17 cellular contexts compared by ENCODE assay signal in the genomic region with DNA sequence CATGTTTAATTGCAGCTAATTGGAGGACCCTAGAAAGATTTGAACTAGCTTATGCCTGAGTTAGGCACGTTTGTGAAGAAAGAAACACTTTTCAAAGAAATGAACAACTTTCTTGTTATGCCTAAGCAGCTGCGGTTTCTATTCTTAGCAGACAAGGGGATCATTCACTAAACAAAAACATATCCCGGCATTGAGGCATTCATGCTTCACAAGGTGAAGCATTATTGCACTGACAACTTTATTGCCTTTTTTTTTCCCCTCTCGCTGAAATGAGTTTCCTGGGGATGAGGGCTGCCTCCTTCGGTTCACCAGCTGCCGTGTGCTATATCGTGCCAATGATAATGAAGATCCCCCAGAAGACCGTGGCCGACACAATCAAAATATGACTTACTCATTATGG.
DNase-seq lines count a peak whose midpoint lies in the region; ATAC-seq and TF ChIP-seq lines count a peak whose summit lies in the region.
"Had no signal": no experiment of that assay in that cellular context is flagged by ENCODE, and none has a peak within 500 bp of the region (broad histone marks: within the 10 kb centered on the region; RNA-seq: fewer than 3 reads in every experiment).

No MANE protein-coding gene starts in this region.

- DNase-seq in SK-MEL-5 (ENCODE audit: low read depth, low spot score) (peak; percentile 74), iris pigment epithelial cell (ENCODE audit: low read depth) (peak; percentile 1), neural crest cell (ENCODE audit: low read depth, low spot score) (no peak), smooth muscle cell (lab: John Stamatoyannopoulos, UW; ENCODE audit: unreplicated experiment) (no peak), Kasumi-1 (lab: John Stamatoyannopoulos, UW) (no peak), SKM-1 treated with dmso at 0.1 percent for 144 hours (lab: John Stamatoyannopoulos, UW; ENCODE audit: unreplicated experiment) (no peak)
- DNase-seq: COR-L47, GF-D8, NCI-H1105 treated with DMSO at 0.1 percent for 48 hours, NCI-H1694 treated with DMSO at 0.1 percent for 48 hours, NCI-H526 treated with DMSO at 0.1 percent for 48 hours, Right ventricle myocardium superior had no signal

- peak overlapping the region; percentile 6 for H3K4me2 ChIP-seq in smooth muscle cell

- H3K4me3 ChIP-seq in smooth muscle cell: no peak overlapping the region

- no peak overlapping the region for H3K9ac ChIP-seq in smooth muscle cell (ENCODE audit: low read depth)

- H3K4me1 ChIP-seq in smooth muscle cell (ENCODE audit: low read depth): peaks cover 3% of the 10 kb centered on the region

- TF ChIP-seq CTCF in neural crest cell (conservative IDR thresholded peaks at IDR 0.05): no peak
- no peak for TF ChIP-seq CTCF in smooth muscle cell (IDR thresholded peaks at IDR 0.05; ENCODE audit: borderline replicate concordance, insufficient read depth, poor library complexity, severe bottlenecking)

- H3K79me2 ChIP-seq in smooth muscle cell (ENCODE audit: low read depth): no peaks in the 10 kb centered on the region

- no peak overlapping the region for H2AFZ ChIP-seq in smooth muscle cell (ENCODE audit: low read depth)

- no peaks in the 10 kb centered on the region for H3K9me3 Mint-ChIP-seq in neural crest cell

- peaks cover 5% of the 10 kb centered on the region for H3F3A ChIP-seq in smooth muscle cell (ENCODE audit: low read depth)

- no peaks in the 10 kb centered on the region for H3K36me3 ChIP-seq in smooth muscle cell (ENCODE audit: low read depth)

- peaks cover 4% of the 10 kb centered on the region for H3K36me3 Mint-ChIP-seq in neural crest cell (ENCODE audit: low read depth)
- H3K36me3 Mint-ChIP-seq: CD14-positive monocyte, IgD-negative memory B cell had no signal

- 45% methylated on average over 9 of the region's 9 CpGs for WGBS in smooth muscle cell (ENCODE audit: low lambda C conversion rate)

- ATAC-seq in HG02571 (IDR thresholded peaks at IDR 0.05; ENCODE audit: unreplicated experiment): no peak
- ATAC-seq: HCT116 had no signal

- in situ Hi-C loops in SK-MEL-5 (cut with HindIII; ENCODE audit: low pct_unique_long_range_greater_than_20kb, low sequenced_read_pairs): no loop called here

- H3K27ac ChIP-seq in smooth muscle cell (ENCODE audit: low read depth): no peak overlapping the region
- H3K27ac ChIP-seq: HL-60 had no signal

- H4K20me1 ChIP-seq in smooth muscle cell (ENCODE audit: low read depth): no peaks in the 10 kb centered on the region

- peaks cover 18% of the 10 kb centered on the region for H3K4me1 Mint-ChIP-seq in neural crest cell
- H3K4me1 Mint-ChIP-seq: CD14-positive monocyte, IgD-negative memory B cell had no signal

- peak overlapping the region; percentile 92 for H3K27ac Mint-ChIP-seq in neural crest cell (ENCODE audit: unreplicated experiment)
- H3K27ac Mint-ChIP-seq: CD14-positive monocyte, IgD-negative memory B cell had no signal

- H3K27me3 ChIP-seq in smooth muscle cell (ENCODE audit: low read depth): no peaks in the 10 kb centered on the region

- no peaks in the 10 kb centered on the region for H3K9me3 ChIP-seq in smooth muscle cell (replicated peaks; ENCODE audit: low read depth)

- H3K4me3 Mint-ChIP-seq in neural crest cell: no peak overlapping the region
- H3K4me3 Mint-ChIP-seq: CD14-positive monocyte, IgD-negative memory B cell had no signal

- H3K27me3 Mint-ChIP-seq in neural crest cell (ENCODE audit: low read depth): no peaks in the 10 kb centered on the region
- H3K27me3 Mint-ChIP-seq: IgD-negative memory B cell had no signal

Comparison
In these comparisons a context has a peak if more than half of its experiments do, and no peak if none do; other contexts are left out.
1. DNase-seq: peak in SK-MEL-5 (single experiment) and iris pigment epithelial cell (single experiment); none in neural crest cell (single experiment), smooth muscle cell (single experiment), Kasumi-1 (0 of 2) and SKM-1 treated with dmso at 0.1 percent for 144 hours (single experiment).